ENCODE assay signal across 10 cellular contexts in the genomic region with DNA sequence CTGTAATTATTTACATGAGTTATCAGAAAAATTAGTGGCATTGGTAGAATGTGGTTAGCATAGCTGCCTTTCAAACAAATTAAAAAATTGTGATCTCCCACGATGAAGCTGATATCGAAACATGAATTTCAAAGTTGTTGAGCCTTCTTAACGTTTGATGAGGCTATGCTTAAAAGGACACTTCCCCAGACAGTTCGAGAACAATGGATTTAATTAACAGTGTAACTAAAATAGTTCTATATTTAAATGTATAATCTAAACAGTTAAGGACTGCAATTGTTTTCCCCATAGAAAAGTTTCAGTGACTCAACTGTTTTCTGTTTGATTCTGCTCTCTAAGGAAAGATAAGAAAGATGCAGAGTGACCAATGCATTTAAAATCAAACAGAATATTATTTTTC. TPM values are rescaled to one million over a fixed set of nuclear protein-coding genes. Genes with fewer than 3 reads are reported as not detected.
A peak's percentile ranks its signal among the peaks of the same experiment; 100 is the strongest.
DNase-seq lines count a peak whose midpoint lies in the region; ATAC-seq and TF ChIP-seq lines count a peak whose summit lies in the region.
"Had no signal": no experiment of that assay in that cellular context is flagged by ENCODE, and none has a peak within 500 bp of the region (broad histone marks: within the 10 kb centered on the region; RNA-seq: fewer than 3 reads in every experiment).

No MANE protein-coding gene starts in this region.

- CTCF ChIA-PET in OCI-LY7 (lab: Charles Lee; ENCODE audit: unreplicated experiment): no interaction called here

- TF ChIP-seq EP300 in esophagus muscularis mucosa (IDR thresholded peaks at IDR 0.05): no peak

- peak overlapping the region; percentile 53 for H2AFZ ChIP-seq in DND-41 (ENCODE audit: low read depth, low read length)
- peak overlapping the region; percentile 72 for H2AFZ ChIP-seq in OCI-LY7 (ENCODE audit: low read length)

- 0 out of 3 replicates have a peak, but pooled peaks have one; percentile 16 for ATAC-seq in DND-41 (ENCODE audit: insufficient read depth, low read depth)
- ATAC-seq: pancreas had no signal

- H3K4me3 ChIP-seq in DND-41 (ENCODE audit: low read depth in 1 of 2, low read length in 2 of 2) (peak overlapping the region; percentile 47 to 57), OCI-LY7 (ENCODE audit: low read depth, low read length, poor library complexity, severe bottlenecking) (peak overlapping the region; percentile 60), esophagus muscularis mucosa (peak overlapping the region; percentile 42 to 57 (median 52)), skeletal muscle satellite cell (ENCODE audit: low read length) (peak overlapping the region; percentile 40)

- WGBS in esophagus muscularis mucosa: 52% methylated on average over 4 of the region's 4 CpGs

- H4K20me1 ChIP-seq in DND-41 (ENCODE audit: insufficient read depth, low read length) (no peaks in the 10 kb centered on the region), OCI-LY7 (ENCODE audit: insufficient read depth, low read length) (no peaks in the 10 kb centered on the region)

- intact Hi-C loops in OCI-LY7 (cut with micrococcal nuclease; ENCODE audit: unreplicated experiment) (loop anchor here (5.0 kb wide), 1 partner anchor 115 kb away; no protein-coding TSS in a partner anchor), esophagus muscularis mucosa (cut with DNase I) (no loop called here)

- TF ChIP-seq POLR2A in esophagus muscularis mucosa (IDR thresholded peaks at IDR 0.05; ENCODE audit: low read depth): no peak

- no peaks in the 10 kb centered on the region for H3K9me2 ChIP-seq in OCI-LY7 (ENCODE audit: insufficient read depth, low read length)

- peak overlapping the region; percentile 67 for H3K9ac ChIP-seq in DND-41 (ENCODE audit: low read depth, low read length)
- H3K9ac ChIP-seq in skeletal muscle satellite cell (ENCODE audit: low read depth, low read length): peak overlapping the region; percentile 80

- DNase-seq in DND-41 (no peak), OCI-LY7 (ENCODE audit: low spot score) (no peak), esophagus muscularis mucosa (ENCODE audit: extremely low spot score) (no peak), activated gamma-delta T cell treated with Interleukin-2 at 50 U/mL for 16 hours (no peak), DMS 273 treated with DMSO at 0.1 percent for 48 hours (lab: John Stamatoyannopoulos, UW) (no peak), AG20443 (ENCODE audit: low spot score) (no peak), ureter (ENCODE audit: low spot score) (no peak)
- DNase-seq: head of caudate nucleus, pancreas had no signal

- H3K4me2 ChIP-seq in DND-41 (ENCODE audit: insufficient read depth, low read length): peak overlapping the region; percentile 69
- H3K4me2 ChIP-seq in OCI-LY7 (ENCODE audit: low read length): peak overlapping the region; percentile 75
- peak overlapping the region; percentile 50 for H3K4me2 ChIP-seq in skeletal muscle satellite cell (ENCODE audit: low read length)

- POLR2A ChIA-PET in OCI-LY7 (lab: Charles Lee): interaction anchor here (0.6 to 1.5 kb wide), 8 partner anchors 10 to 1273 kb away, joined by 3 to 7 read pairs (median 3); no protein-coding TSS in a partner anchor

- no TSS peak for BruUV-seq in OCI-LY7 (replicated peaks; lab: Mats Ljungman, UMichigan)

- H3K4me1 ChIP-seq in DND-41 (ENCODE audit: insufficient read depth, low read length) (peaks cover 37% of the 10 kb centered on the region), OCI-LY7 (ENCODE audit: insufficient read depth, low read length, poor library complexity, severe bottlenecking) (peaks cover 38% of the 10 kb centered on the region), esophagus muscularis mucosa (no peaks in the 10 kb centered on the region), skeletal muscle satellite cell (ENCODE audit: control insufficient read depth, insufficient read depth, low read length) (no peaks in the 10 kb centered on the region)

- H3K36me3 ChIP-seq in DND-41 (ENCODE audit: insufficient read depth, low read length) (no peaks in the 10 kb centered on the region), OCI-LY7 (ENCODE audit: insufficient read depth, low read length) (no peaks in the 10 kb centered on the region; the same call in 1 of the 2 replicates), esophagus muscularis mucosa (no peaks in the 10 kb centered on the region), skeletal muscle satellite cell (ENCODE audit: insufficient read depth, low read length) (no peaks in the 10 kb centered on the region)
- H3K36me3 ChIP-seq: pancreas had no signal

- H3K27ac ChIP-seq in DND-41 (ENCODE audit: low read length) (peak overlapping the region; percentile 91), OCI-LY7 (ENCODE audit: low read depth, low read length, poor library complexity, severe bottlenecking) (peak overlapping the region; percentile 33), esophagus muscularis mucosa (replicated peaks in 1 of 4) (peak overlapping the region in 2 of 4 donors; percentile 74 to 79)

- H3K27me3 ChIP-seq in DND-41 (ENCODE audit: insufficient read depth, low read length, poor library complexity) (no peaks in the 10 kb centered on the region), esophagus muscularis mucosa (no peaks in the 10 kb centered on the region), skeletal muscle satellite cell (ENCODE audit: control insufficient read depth, insufficient read depth, low read length) (no peaks in the 10 kb centered on the region)

- H3K79me2 ChIP-seq in DND-41 (ENCODE audit: insufficient read depth, low read length): peaks cover 71% of the 10 kb centered on the region
- peaks cover 26% of the 10 kb centered on the region; the same call in 1 of the 2 replicates for H3K79me2 ChIP-seq in OCI-LY7 (ENCODE audit: insufficient read depth, low read depth, low read length)

- TF ChIP-seq CTCF in DND-41 (IDR thresholded peaks at IDR 0.05; ENCODE audit: borderline replicate concordance, extremely low read depth, low read length, poor library complexity, severe bottlenecking) (no peak), OCI-LY7 (conservative IDR thresholded peaks at IDR 0.05; ENCODE audit: low read length) (no peak), esophagus muscularis mucosa (IDR thresholded peaks at IDR 0.05) (no peak)

- H3K9me3 ChIP-seq in DND-41 (ENCODE audit: insufficient read depth, low read length, severe bottlenecking) (peaks cover 2% of the 10 kb centered on the region), OCI-LY7 (ENCODE audit: low read length) (peaks cover 12% of the 10 kb centered on the region; the same call in 1 of the 2 replicates), esophagus muscularis mucosa (peaks cover 0 to 12% (median 3%) of the 10 kb centered on the region in 4 donors), skeletal muscle satellite cell (replicated peaks; ENCODE audit: low read length) (no peaks in the 10 kb centered on the region)
- H3K9me3 ChIP-seq: pancreas had no signal

RNA-seq across cellular contexts. Expression of a gene that starts 1.6 kb away (rescaled TPM):
- total RNA-seq in OCI-LY7 (2014; rRNA removed; shearing (Covaris generic)): 2.3 and 3.1 TPM in 2 replicates
- 1.8 and 2.2 TPM in 2 replicates for total RNA-seq in OCI-LY7 (2022)
- 10 to 100 TPM in 1 of 4 donors, 1 to 10 TPM in 3; 3.3 to 11.3 (median 7.6) TPM for total RNA-seq in esophagus muscularis mucosa
- total RNA-seq in skeletal muscle satellite cell (2012; rRNA removed): 24.7 and 25.6 TPM in 2 replicates
- 8.7 TPM for total RNA-seq in ureter

RNA-seq across cellular contexts. Expression of a gene that starts 13.8 kb away (rescaled TPM):
- not detected in 2 replicates for total RNA-seq in OCI-LY7 (2014; rRNA removed; shearing (Covaris generic))
- total RNA-seq in OCI-LY7 (2022): not detected in 2 replicates
- total RNA-seq in esophagus muscularis mucosa: not detected
- total RNA-seq in skeletal muscle satellite cell (2012; rRNA removed): not detected in 2 replicates
- total RNA-seq in ureter: not detected
- total RNA-seq: pancreas had no signal

RNA-seq across cellular contexts. Expression of a gene that starts 40.2 kb away (rescaled TPM):
- total RNA-seq in OCI-LY7 (2014; rRNA removed; shearing (Covaris generic)): not detected in 2 replicates
- total RNA-seq in OCI-LY7 (2022) (0.46 TPM in 1 of 2 replicates, not detected in the other), esophagus muscularis mucosa (under 1 TPM in 1 of 4 donors, not detected in 3; 0.66 TPM), ureter (0.42 TPM)
- not detected in 2 replicates for total RNA-seq in skeletal muscle satellite cell (2012; rRNA removed)
